ENCODE assay signal across 15 cellular contexts in genomic region chr18:73232933-73233332, GRCh38.
DNase-seq lines count a peak whose midpoint lies in the region; ATAC-seq and TF ChIP-seq lines count a peak whose summit lies in the region.
"Had no signal": no experiment of that assay in that cellular context is flagged by ENCODE, and none has a peak within 500 bp of the region (broad histone marks: within the 10 kb centered on the region; RNA-seq: fewer than 3 reads in every experiment).

No MANE protein-coding gene starts in this region.

- no peak for TF ChIP-seq CTCF in BE2C (IDR thresholded peaks at IDR 0.05; ENCODE audit: low read depth, low read length)
- no peak for TF ChIP-seq CTCF in CD8-positive, alpha-beta T cell (IDR thresholded peaks at IDR 0.05)

- no peak overlapping the region for H3K27ac ChIP-seq in CD8-positive, alpha-beta T cell (ENCODE audit: low read depth, low read length)
- H3K27ac ChIP-seq: A549, body of pancreas, left lung, SJCRH30, thyroid gland had no signal

- POLR2A ChIA-PET in CD8-positive, alpha-beta T cell (lab: Charles Lee) = no interaction called here

- H3K4me3 ChIP-seq in BE2C (ENCODE audit: low read depth, low read length) = peak overlapping the region; percentile 14; the same call in 1 of the 2 replicates
- H3K4me3 ChIP-seq in CD8-positive, alpha-beta T cell (ENCODE audit: low read depth, low read length) = no peak overlapping the region
- H3K4me3 ChIP-seq: A549, body of pancreas, left lung, SJCRH30, thyroid gland had no signal

- no peak overlapping the region for H3K4me3 Mint-ChIP-seq in CD8-positive, alpha-beta T cell

- no peaks in the 10 kb centered on the region for H3K9me3 ChIP-seq in BE2C
- H3K9me3 ChIP-seq in CD8-positive, alpha-beta T cell (ENCODE audit: low read length) = no peaks in the 10 kb centered on the region
- H3K9me3 ChIP-seq: body of pancreas, left lung, SJCRH30, thyroid gland had no signal

- H3K36me3 Mint-ChIP-seq in CD8-positive, alpha-beta T cell = no peaks in the 10 kb centered on the region

- CTCF ChIA-PET in CD8-positive, alpha-beta T cell (lab: Charles Lee) = no interaction called here

- no peak for DNase-seq in BE2C
- no peak for DNase-seq in kidney tubule cell (ENCODE audit: low spot score)
- DNase-seq in CD8-positive, alpha-beta T cell = no peak
- no peak for DNase-seq in NCI-H1105 (lab: John Stamatoyannopoulos, UW)
- no peak for DNase-seq in SW480 (ENCODE audit: low spot score)
- DNase-seq: activated CD4-positive, CD25-positive, alpha-beta regulatory T cell; body of pancreas; glutamatergic neuron; left lung; SJCRH30; thyroid gland had no signal

- intact Hi-C loops in CD8-positive, alpha-beta T cell (cut with DNase I, micrococcal nuclease) = no loop called here

- no peak overlapping the region for H3K27ac Mint-ChIP-seq in CD8-positive, alpha-beta T cell

- no peaks in the 10 kb centered on the region for H3K36me3 ChIP-seq in BE2C
- H3K36me3 ChIP-seq in CD8-positive, alpha-beta T cell (ENCODE audit: insufficient read depth, low read length) = no peaks in the 10 kb centered on the region
- H3K36me3 ChIP-seq: left lung, SJCRH30, thyroid gland had no signal

- H3K27me3 Mint-ChIP-seq in CD8-positive, alpha-beta T cell (ENCODE audit: low read depth) = no peaks in the 10 kb centered on the region

- ATAC-seq in GM18909 (IDR thresholded peaks at IDR 0.05; ENCODE audit: poor library complexity, unreplicated experiment) (peak; percentile 81), GM21825 (IDR thresholded peaks at IDR 0.05; ENCODE audit: unreplicated experiment) (peak; percentile 77), HG03432 (IDR thresholded peaks at IDR 0.05; ENCODE audit: unreplicated experiment) (peak; percentile 77)
- no peak for ATAC-seq in CD8-positive, alpha-beta T cell
- ATAC-seq: A549, body of pancreas, left lung had no signal

- peaks cover 6% of the 10 kb centered on the region for H3K9me3 Mint-ChIP-seq in CD8-positive, alpha-beta T cell

- H3K27me3 ChIP-seq in BE2C = no peaks in the 10 kb centered on the region
- no peaks in the 10 kb centered on the region for H3K27me3 ChIP-seq in CD8-positive, alpha-beta T cell (ENCODE audit: insufficient read depth, low read length)
- H3K27me3 ChIP-seq: body of pancreas, left lung, SJCRH30, thyroid gland had no signal

- no peaks in the 10 kb centered on the region for H3K4me1 Mint-ChIP-seq in CD8-positive, alpha-beta T cell (ENCODE audit: low read depth)

- no peaks in the 10 kb centered on the region for H3K4me1 ChIP-seq in BE2C
- no peaks in the 10 kb centered on the region for H3K4me1 ChIP-seq in CD8-positive, alpha-beta T cell (ENCODE audit: insufficient read depth, low read length)
- H3K4me1 ChIP-seq: A549, body of pancreas, left lung, SJCRH30, thyroid gland had no signal
